In the genomic region with DNA sequence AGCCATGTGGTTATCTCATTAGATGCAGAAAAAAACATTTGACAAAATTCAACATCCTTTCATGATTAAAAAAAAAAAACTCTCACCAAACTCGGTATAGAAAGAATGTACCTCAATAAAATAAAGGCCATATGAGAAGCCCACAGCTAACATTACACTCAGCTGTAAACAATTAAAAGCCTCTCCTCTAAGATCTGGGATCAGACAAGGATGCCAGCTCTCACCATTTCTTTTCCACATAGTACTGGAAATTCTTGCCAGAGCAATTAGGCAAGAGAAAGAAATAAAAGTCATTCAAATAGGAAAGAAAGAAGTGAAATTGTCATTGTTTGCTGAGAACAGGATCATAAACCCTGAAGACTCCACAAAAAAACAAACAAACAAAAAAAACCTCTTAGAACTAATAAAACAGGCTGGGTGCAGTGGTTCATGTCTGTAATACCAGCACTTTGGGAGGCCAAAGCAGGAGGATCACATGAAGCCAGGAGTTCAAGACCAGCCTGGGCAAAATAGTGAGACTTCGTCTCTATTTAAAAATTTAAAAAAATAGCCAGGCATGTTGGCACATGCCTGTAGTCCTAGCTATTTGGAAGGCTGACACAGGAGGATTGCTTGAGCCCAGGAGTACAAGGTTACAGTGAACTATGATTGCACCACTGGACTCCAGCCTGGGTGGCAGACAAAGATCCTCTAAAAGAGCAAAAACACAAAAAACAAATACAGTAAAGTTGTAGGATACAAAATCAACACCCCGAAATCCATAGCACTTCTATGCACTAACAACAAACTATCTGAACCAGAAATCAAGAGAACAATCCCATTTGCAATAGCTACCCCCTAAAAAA, we compare ENCODE assay signal across 1 cellular context.
TF ChIP-seq lines count a peak whose summit lies in the region.

No MANE protein-coding gene starts in this region.

TF ChIP-seq in HepG2, 621 proteins besides CTCF, POLR2A, EP300 and RAD21 (continued from another document and continues in another):
- TF ChIP-seq ZBTB46 (CRISPR knock-in tag; IDR thresholded peaks at IDR 0.05; ENCODE audit: borderline replicate concordance) (0 out of 2 replicates have a peak, but pooled peaks have one; percentile 30), NCOA2 (CRISPR knock-in tag; IDR thresholded peaks at IDR 0.05) (peak; percentile 85), RARA (CRISPR knock-in tag; IDR thresholded peaks at IDR 0.05) (peak; percentile 91), FOXK1 (CRISPR knock-in tag; IDR thresholded peaks at IDR 0.05; ENCODE audit: borderline replicate concordance, low read depth) (peak; percentile 60; the same call in 1 of the 2 replicates), DNMT3B (CRISPR knock-in tag; conservative IDR thresholded peaks at IDR 0.05) (no peak), LCORL (IDR thresholded peaks at IDR 0.05) (0 out of 2 replicates have a peak, but pooled peaks have one; percentile 34), LCORL (CRISPR knock-in tag; IDR thresholded peaks at IDR 0.05) (peak; percentile 80), ZSCAN20 (CRISPR knock-in tag; IDR thresholded peaks at IDR 0.05; ENCODE audit: borderline replicate concordance) (0 out of 2 replicates have a peak, but pooled peaks have one; percentile 43), MTF1 (CRISPR knock-in tag; IDR thresholded peaks at IDR 0.05) (no peak), ZSCAN21 (CRISPR knock-in tag; IDR thresholded peaks at IDR 0.05; ENCODE audit: borderline replicate concordance) (no peak), RCOR2 (CRISPR knock-in tag; IDR thresholded peaks at IDR 0.05) (peak; percentile 57; the same call in 1 of the 2 replicates), HNF4A (CRISPR knock-in tag; IDR thresholded peaks at IDR 0.05) (peak; percentile 96), ZNF24 (IDR thresholded peaks at IDR 0.05) (0 out of 2 replicates have a peak, but pooled peaks have one; percentile 29), ZNF678 (CRISPR knock-in tag; IDR thresholded peaks at IDR 0.05) (no peak), SAFB2 (CRISPR knock-in tag; IDR thresholded peaks at IDR 0.05; ENCODE audit: borderline replicate concordance, low read depth) (no peak), GATA4 (IDR thresholded peaks at IDR 0.05; ENCODE audit: borderline replicate concordance, low read depth) (no peak), ZNF430 (CRISPR knock-in tag; IDR thresholded peaks at IDR 0.05) (no peak), IRF2 (CRISPR knock-in tag; IDR thresholded peaks at IDR 0.05) (peak; percentile 64), SATB2 (CRISPR knock-in tag; IDR thresholded peaks at IDR 0.05) (peak; percentile 67; the same call in 1 of the 2 replicates), RELA (CRISPR knock-in tag; IDR thresholded peaks at IDR 0.05) (0 out of 2 replicates have a peak, but pooled peaks have one; percentile 20), ZNF616 (CRISPR knock-in tag; IDR thresholded peaks at IDR 0.05; ENCODE audit: low read depth) (0 out of 2 replicates have a peak, but pooled peaks have one; percentile 33), EEA1 (CRISPR knock-in tag; IDR thresholded peaks at IDR 0.05; ENCODE audit: borderline replicate concordance) (no peak), ONECUT2 (CRISPR knock-in tag; IDR thresholded peaks at IDR 0.05) (peak; percentile 47; the same call in 1 of the 2 replicates), HNF4G (IDR thresholded peaks at IDR 0.05; ENCODE audit: borderline replicate concordance, low read depth, low read length) (peak; percentile 73; the same call in 1 of the 2 replicates), HNF4G (CRISPR knock-in tag; IDR thresholded peaks at IDR 0.05; ENCODE audit: borderline replicate concordance, low read depth) (0 out of 2 replicates have a peak, but pooled peaks have one; percentile 45), REL (CRISPR knock-in tag; conservative IDR thresholded peaks at IDR 0.05) (no peak), FOXA1 (IDR thresholded peaks at IDR 0.05) (no peak), FOXA1 (CRISPR knock-in tag; IDR thresholded peaks at IDR 0.05) (peak; percentile 36; the same call in 1 of the 2 replicates), TEAD3 (CRISPR knock-in tag; optimal IDR thresholded peaks at IDR 0.05; ENCODE audit: borderline replicate concordance) (peak; percentile 77), ZNF260 (CRISPR knock-in tag; IDR thresholded peaks at IDR 0.05; ENCODE audit: borderline replicate concordance, low read depth) (no peak), JUN (CRISPR knock-in tag; IDR thresholded peaks at IDR 0.05) (no peak), ZFP37 (CRISPR knock-in tag; IDR thresholded peaks at IDR 0.05; ENCODE audit: borderline replicate concordance) (no peak), DRAP1 (CRISPR knock-in tag; IDR thresholded peaks at IDR 0.05) (peak; percentile 31; the same call in 1 of the 2 replicates), MATR3 (CRISPR knock-in tag; IDR thresholded peaks at IDR 0.05) (no peak), ZIK1 (CRISPR knock-in tag; IDR thresholded peaks at IDR 0.05; ENCODE audit: borderline replicate concordance, low read depth) (peak; percentile 40; the same call in 1 of the 2 replicates), KAT7 (CRISPR knock-in tag; IDR thresholded peaks at IDR 0.05; ENCODE audit: borderline replicate concordance) (peak; percentile 86; the same call in 1 of the 2 replicates), ZNF775 (CRISPR knock-in tag; IDR thresholded peaks at IDR 0.05; ENCODE audit: borderline replicate concordance) (no peak), SRSF1 (optimal IDR thresholded peaks at IDR 0.05; ENCODE audit: low read depth, low read length) (no peak), ASH2L (IDR thresholded peaks at IDR 0.05; ENCODE audit: insufficient read length, low read depth, low read length) (peak; percentile 16), NAIF1 (CRISPR knock-in tag; IDR thresholded peaks at IDR 0.05; ENCODE audit: borderline replicate concordance) (no peak), CHD4 (IDR thresholded peaks at IDR 0.05; ENCODE audit: borderline replicate concordance, low read length) (peak; percentile 88), YEATS2 (CRISPR knock-in tag; IDR thresholded peaks at IDR 0.05; ENCODE audit: borderline replicate concordance) (peak; percentile 71; the same call in 1 of the 2 replicates), SMAD9 (CRISPR knock-in tag; IDR thresholded peaks at IDR 0.05) (0 out of 2 replicates have a peak, but pooled peaks have one; percentile 50), SOX5 (CRISPR knock-in tag; IDR thresholded peaks at IDR 0.05; ENCODE audit: borderline replicate concordance) (peak; percentile 76), HNRNPK (IDR thresholded peaks at IDR 0.05; ENCODE audit: low read depth, low read length, poor library complexity, severe bottlenecking) (no peak)
- TF ChIP-seq, protein P1, sequence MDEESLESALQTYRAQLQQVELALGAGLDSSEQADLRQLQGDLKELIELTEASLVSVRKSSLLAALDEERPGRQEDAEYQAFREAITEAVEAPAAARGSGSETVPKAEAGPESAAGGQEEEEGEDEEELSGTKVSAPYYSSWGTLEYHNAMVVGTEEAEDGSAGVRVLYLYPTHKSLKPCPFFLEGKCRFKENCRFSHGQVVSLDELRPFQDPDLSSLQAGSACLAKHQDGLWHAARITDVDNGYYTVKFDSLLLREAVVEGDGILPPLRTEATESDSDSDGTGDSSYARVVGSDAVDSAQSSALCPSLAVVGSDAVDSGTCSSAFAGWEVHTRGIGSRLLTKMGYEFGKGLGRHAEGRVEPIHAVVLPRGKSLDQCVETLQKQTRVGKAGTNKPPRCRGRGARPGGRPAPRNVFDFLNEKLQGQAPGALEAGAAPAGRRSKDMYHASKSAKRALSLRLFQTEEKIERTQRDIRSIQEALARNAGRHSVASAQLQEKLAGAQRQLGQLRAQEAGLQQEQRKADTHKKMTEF (CRISPR knock-in tag; IDR thresholded peaks at IDR 0.05) = peak; percentile 64; the same call in 1 of the 2 replicates
- TF ChIP-seq, protein P2, sequence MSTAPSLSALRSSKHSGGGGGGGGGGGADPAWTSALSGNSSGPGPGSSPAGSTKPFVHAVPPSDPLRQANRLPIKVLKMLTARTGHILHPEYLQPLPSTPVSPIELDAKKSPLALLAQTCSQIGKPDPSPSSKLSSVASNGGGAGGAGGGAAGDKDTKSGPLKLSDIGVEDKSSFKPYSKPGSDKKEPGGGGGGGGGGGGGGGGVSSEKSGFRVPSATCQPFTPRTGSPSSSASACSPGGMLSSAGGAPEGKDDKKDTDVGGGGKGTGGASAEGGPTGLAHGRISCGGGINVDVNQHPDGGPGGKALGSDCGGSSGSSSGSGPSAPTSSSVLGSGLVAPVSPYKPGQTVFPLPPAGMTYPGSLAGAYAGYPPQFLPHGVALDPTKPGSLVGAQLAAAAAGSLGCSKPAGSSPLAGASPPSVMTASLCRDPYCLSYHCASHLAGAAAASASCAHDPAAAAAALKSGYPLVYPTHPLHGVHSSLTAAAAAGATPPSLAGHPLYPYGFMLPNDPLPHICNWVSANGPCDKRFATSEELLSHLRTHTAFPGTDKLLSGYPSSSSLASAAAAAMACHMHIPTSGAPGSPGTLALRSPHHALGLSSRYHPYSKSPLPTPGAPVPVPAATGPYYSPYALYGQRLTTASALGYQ (CRISPR knock-in tag; IDR thresholded peaks at IDR 0.05) = peak; percentile 83; the same call in 1 of the 2 replicates
- TF ChIP-seq, protein P3, sequence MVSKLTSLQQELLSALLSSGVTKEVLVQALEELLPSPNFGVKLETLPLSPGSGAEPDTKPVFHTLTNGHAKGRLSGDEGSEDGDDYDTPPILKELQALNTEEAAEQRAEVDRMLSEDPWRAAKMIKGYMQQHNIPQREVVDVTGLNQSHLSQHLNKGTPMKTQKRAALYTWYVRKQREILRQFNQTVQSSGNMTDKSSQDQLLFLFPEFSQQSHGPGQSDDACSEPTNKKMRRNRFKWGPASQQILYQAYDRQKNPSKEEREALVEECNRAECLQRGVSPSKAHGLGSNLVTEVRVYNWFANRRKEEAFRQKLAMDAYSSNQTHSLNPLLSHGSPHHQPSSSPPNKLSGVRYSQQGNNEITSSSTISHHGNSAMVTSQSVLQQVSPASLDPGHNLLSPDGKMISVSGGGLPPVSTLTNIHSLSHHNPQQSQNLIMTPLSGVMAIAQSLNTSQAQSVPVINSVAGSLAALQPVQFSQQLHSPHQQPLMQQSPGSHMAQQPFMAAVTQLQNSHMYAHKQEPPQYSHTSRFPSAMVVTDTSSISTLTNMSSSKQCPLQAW (CRISPR knock-in tag; IDR thresholded peaks at IDR 0.05) = no peak
- TF ChIP-seq, protein P4, sequence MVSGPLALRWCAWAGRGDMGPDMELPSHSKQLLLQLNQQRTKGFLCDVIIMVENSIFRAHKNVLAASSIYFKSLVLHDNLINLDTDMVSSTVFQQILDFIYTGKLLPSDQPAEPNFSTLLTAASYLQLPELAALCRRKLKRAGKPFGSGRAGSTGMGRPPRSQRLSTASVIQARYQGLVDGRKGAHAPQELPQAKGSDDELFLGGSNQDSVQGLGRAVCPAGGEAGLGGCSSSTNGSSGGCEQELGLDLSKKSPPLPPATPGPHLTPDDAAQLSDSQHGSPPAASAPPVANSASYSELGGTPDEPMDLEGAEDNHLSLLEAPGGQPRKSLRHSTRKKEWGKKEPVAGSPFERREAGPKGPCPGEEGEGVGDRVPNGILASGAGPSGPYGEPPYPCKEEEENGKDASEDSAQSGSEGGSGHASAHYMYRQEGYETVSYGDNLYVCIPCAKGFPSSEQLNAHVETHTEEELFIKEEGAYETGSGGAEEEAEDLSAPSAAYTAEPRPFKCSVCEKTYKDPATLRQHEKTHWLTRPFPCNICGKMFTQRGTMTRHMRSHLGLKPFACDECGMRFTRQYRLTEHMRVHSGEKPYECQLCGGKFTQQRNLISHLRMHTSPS (CRISPR knock-in tag; IDR thresholded peaks at IDR 0.05; ENCODE audit: low read depth) = peak; percentile 67; the same call in 1 of the 2 replicates
- TF ChIP-seq, protein P5, sequence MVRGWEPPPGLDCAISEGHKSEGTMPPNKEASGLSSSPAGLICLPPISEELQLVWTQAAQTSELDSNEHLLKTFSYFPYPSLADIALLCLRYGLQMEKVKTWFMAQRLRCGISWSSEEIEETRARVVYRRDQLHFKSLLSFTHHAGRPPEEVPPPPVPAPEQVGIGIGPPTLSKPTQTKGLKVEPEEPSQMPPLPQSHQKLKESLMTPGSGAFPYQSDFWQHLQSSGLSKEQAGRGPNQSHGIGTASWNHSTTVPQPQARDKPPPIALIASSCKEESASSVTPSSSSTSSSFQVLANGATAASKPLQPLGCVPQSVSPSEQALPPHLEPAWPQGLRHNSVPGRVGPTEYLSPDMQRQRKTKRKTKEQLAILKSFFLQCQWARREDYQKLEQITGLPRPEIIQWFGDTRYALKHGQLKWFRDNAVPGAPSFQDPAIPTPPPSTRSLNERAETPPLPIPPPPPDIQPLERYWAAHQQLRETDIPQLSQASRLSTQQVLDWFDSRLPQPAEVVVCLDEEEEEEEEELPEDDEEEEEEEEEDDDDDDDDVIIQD (CRISPR knock-in tag; IDR thresholded peaks at IDR 0.05; ENCODE audit: low read depth) = peak; percentile 98
